1 cellular context compared by ENCODE assay signal in genomic region chr2:218745160-218745558, GRCh38.
TF ChIP-seq lines count a peak whose summit lies in the region.

No MANE protein-coding gene starts in this region.

TF ChIP-seq in WTC11, 78 proteins besides CTCF, POLR2A, EP300 and RAD21 (continued from another document):
- TF ChIP-seq, protein P1, sequence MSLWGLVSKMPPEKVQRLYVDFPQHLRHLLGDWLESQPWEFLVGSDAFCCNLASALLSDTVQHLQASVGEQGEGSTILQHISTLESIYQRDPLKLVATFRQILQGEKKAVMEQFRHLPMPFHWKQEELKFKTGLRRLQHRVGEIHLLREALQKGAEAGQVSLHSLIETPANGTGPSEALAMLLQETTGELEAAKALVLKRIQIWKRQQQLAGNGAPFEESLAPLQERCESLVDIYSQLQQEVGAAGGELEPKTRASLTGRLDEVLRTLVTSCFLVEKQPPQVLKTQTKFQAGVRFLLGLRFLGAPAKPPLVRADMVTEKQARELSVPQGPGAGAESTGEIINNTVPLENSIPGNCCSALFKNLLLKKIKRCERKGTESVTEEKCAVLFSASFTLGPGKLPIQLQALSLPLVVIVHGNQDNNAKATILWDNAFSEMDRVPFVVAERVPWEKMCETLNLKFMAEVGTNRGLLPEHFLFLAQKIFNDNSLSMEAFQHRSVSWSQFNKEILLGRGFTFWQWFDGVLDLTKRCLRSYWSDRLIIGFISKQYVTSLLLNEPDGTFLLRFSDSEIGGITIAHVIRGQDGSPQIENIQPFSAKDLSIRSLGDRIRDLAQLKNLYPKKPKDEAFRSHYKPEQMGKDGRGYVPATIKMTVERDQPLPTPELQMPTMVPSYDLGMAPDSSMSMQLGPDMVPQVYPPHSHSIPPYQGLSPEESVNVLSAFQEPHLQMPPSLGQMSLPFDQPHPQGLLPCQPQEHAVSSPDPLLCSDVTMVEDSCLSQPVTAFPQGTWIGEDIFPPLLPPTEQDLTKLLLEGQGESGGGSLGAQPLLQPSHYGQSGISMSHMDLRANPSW (CRISPR knock-in tag; conservative IDR thresholded peaks at IDR 0.05; ENCODE audit: low read depth), result no peak
- TF ChIP-seq FOXP4 (CRISPR knock-in tag; IDR thresholded peaks at IDR 0.05), result no peak
